Comparison of ENCODE assay signal across 8 cellular contexts in genomic region chr1:202143011-202143767, GRCh38. TPM values are rescaled to one million over a fixed set of nuclear protein-coding genes. Genes with fewer than 3 reads are reported as not detected.
A peak's percentile ranks its signal among the peaks of the same experiment; 100 is the strongest.
DNase-seq lines count a peak whose midpoint lies in the region; ATAC-seq, FAIRE-seq and TF ChIP-seq lines count a peak whose summit lies in the region.

No MANE protein-coding gene starts in this region.

- H4K20me1 ChIP-seq in BLaER1 treated with 17β-estradiol and CSF1 and Interleukin-3, amounts not matched to agents 10 nM and 100 nM: peaks cover 52 to 88% (median 73%) of the 10 kb centered on the region in 11 experiments

- TF ChIP-seq EP300 in Ishikawa (IDR thresholded peaks at IDR 0.05; ENCODE audit: borderline replicate concordance): no peak
- TF ChIP-seq EP300 in sigmoid colon (IDR thresholded peaks at IDR 0.05): no peak

- no peaks in the 10 kb centered on the region for H3K27me3 Mint-ChIP-seq in activated T-helper 2 cell treated with anti-CD3 and anti-CD28 coated beads, Interferon-gamma antibody, Interleukin-2, Interleukin-4, amounts not matched to agents 10 μg/mL and 5 μg/mL and 100 μg/mL, durations not matched to agents 14 hours and 24 hours and 36 hours (ENCODE audit: low read depth)

- no peak for DNase-seq in activated T-helper 2 cell treated with anti-CD3 and anti-CD28 coated beads, Interferon-gamma antibody, Interleukin-2, Interleukin-4, amounts not matched to agents 10 μg/mL and 5 μg/mL and 100 μg/mL, durations not matched to agents 14 hours and 24 hours and 36 hours (ENCODE audit: low spot score)
- no peak for DNase-seq in left ventricle myocardium superior
- peak; percentile 77 for DNase-seq in sigmoid colon
- no peak for DNase-seq in RCC 7860 (ENCODE audit: low spot score)
- DNase-seq in occipital lobe (lab: John Stamatoyannopoulos, UW): no peak

- 15 to 20% methylated on average over 17 of the region's 17 CpGs for WGBS in sigmoid colon, 2 donors

- no peaks in the 10 kb centered on the region for H3K9me3 ChIP-seq in BLaER1 treated with 17β-estradiol and CSF1 and Interleukin-3, amounts not matched to agents 10 nM and 100 nM (replicated peaks in 1 of 11)
- H3K9me3 ChIP-seq in sigmoid colon: no peaks in the 10 kb centered on the region

- no peak for TF ChIP-seq POLR2A in sigmoid colon (IDR thresholded peaks at IDR 0.05)

- H3K27me3 ChIP-seq in BLaER1 treated with 17β-estradiol and CSF1 and Interleukin-3, amounts not matched to agents 10 nM and 100 nM: no peaks in the 10 kb centered on the region
- H3K27me3 ChIP-seq in sigmoid colon: no peaks in the 10 kb centered on the region

- TF ChIP-seq CTCF in sigmoid colon (IDR thresholded peaks at IDR 0.05): no peak

- H3K9me3 Mint-ChIP-seq in activated T-helper 2 cell treated with anti-CD3 and anti-CD28 coated beads, Interferon-gamma antibody, Interleukin-2, Interleukin-4, amounts not matched to agents 10 μg/mL and 5 μg/mL and 100 μg/mL, durations not matched to agents 14 hours and 24 hours and 36 hours: no peaks in the 10 kb centered on the region

- intact Hi-C loops in activated T-helper 2 cell treated with anti-CD3 and anti-CD28 coated beads, Interferon-gamma antibody, Interleukin-2, Interleukin-4, amounts not matched to agents 10 μg/mL and 5 μg/mL and 100 μg/mL, durations not matched to agents 14 hours and 24 hours and 36 hours (cut with micrococcal nuclease): no loop called here
- intact Hi-C loops in left ventricle myocardium superior (cut with micrococcal nuclease): no loop called here
- intact Hi-C loops in sigmoid colon (cut with DNase I): no loop called here

- H3K36me3 Mint-ChIP-seq in activated T-helper 2 cell treated with anti-CD3 and anti-CD28 coated beads, Interferon-gamma antibody, Interleukin-2, Interleukin-4, amounts not matched to agents 10 μg/mL and 5 μg/mL and 100 μg/mL, durations not matched to agents 14 hours and 24 hours and 36 hours (ENCODE audit: low read depth): peaks cover 21% of the 10 kb centered on the region

- H3K4me1 ChIP-seq in BLaER1 treated with 17β-estradiol and CSF1 and Interleukin-3, amounts not matched to agents 10 nM and 100 nM: peaks cover 29 to 75% (median 50%) of the 10 kb centered on the region in 10 experiments
- H3K4me1 ChIP-seq in sigmoid colon: peaks cover 0 to 40% (median 31%) of the 10 kb centered on the region in 4 donors

- peak overlapping the region; percentile 82 to 99 (median 98) for H3K4me3 ChIP-seq in BLaER1 treated with 17β-estradiol and CSF1 and Interleukin-3, amounts not matched to agents 10 nM and 100 nM
- H3K4me3 ChIP-seq in sigmoid colon: peak overlapping the region; percentile 89 to 99 (median 97)

- peak overlapping the region; percentile 91 for H3K4me3 Mint-ChIP-seq in activated T-helper 2 cell treated with anti-CD3 and anti-CD28 coated beads, Interferon-gamma antibody, Interleukin-2, Interleukin-4, amounts not matched to agents 10 μg/mL and 5 μg/mL and 100 μg/mL, durations not matched to agents 14 hours and 24 hours and 36 hours (ENCODE audit: low read depth)

- H3K9ac ChIP-seq in BLaER1 treated with 17β-estradiol and CSF1 and Interleukin-3, amounts not matched to agents 10 nM and 100 nM: peak overlapping the region; percentile 96 to 99 (median 98)

- no peak for FAIRE-seq in RCC 7860 (lab: Jason Lieb, UNC)

- H3K4me2 ChIP-seq in BLaER1 treated with 17β-estradiol and CSF1 and Interleukin-3, amounts not matched to agents 10 nM and 100 nM: peak overlapping the region; percentile 91 to 99 (median 97)

- ATAC-seq in GM21360 (IDR thresholded peaks at IDR 0.05; ENCODE audit: unreplicated experiment) (peak; percentile 14), left ventricle myocardium superior (peak; percentile 46)

- H3K36me3 ChIP-seq in BLaER1 treated with 17β-estradiol and CSF1 and Interleukin-3, amounts not matched to agents 10 nM and 100 nM: peaks cover 43 to 64% (median 55%) of the 10 kb centered on the region in 11 experiments
- H3K36me3 ChIP-seq in sigmoid colon: peaks cover 0 to 2% (median under 1%) of the 10 kb centered on the region in 4 donors

- no peak for TF ChIP-seq RAD21 in Ishikawa (IDR thresholded peaks at IDR 0.05; ENCODE audit: low read depth)

- H3K4me1 Mint-ChIP-seq in activated T-helper 2 cell treated with anti-CD3 and anti-CD28 coated beads, Interferon-gamma antibody, Interleukin-2, Interleukin-4, amounts not matched to agents 10 μg/mL and 5 μg/mL and 100 μg/mL, durations not matched to agents 14 hours and 24 hours and 36 hours (ENCODE audit: low read depth): peaks cover 25% of the 10 kb centered on the region

- H3K27ac ChIP-seq in BLaER1 treated with 17β-estradiol and CSF1 and Interleukin-3, amounts not matched to agents 10 nM and 100 nM: peak overlapping the region; percentile 93 to 99 (median 97)
- peak overlapping the region; percentile 90 to 96 (median 94) for H3K27ac ChIP-seq in sigmoid colon

- peak overlapping the region; percentile 92 for H3K27ac Mint-ChIP-seq in activated T-helper 2 cell treated with anti-CD3 and anti-CD28 coated beads, Interferon-gamma antibody, Interleukin-2, Interleukin-4, amounts not matched to agents 10 μg/mL and 5 μg/mL and 100 μg/mL, durations not matched to agents 14 hours and 24 hours and 36 hours

TF ChIP-seq in Ishikawa, 13 proteins besides CTCF, POLR2A, EP300 and RAD21:
- TF ChIP-seq YY1 (IDR thresholded peaks at IDR 0.05; ENCODE audit: low read depth) (peak; percentile 48; the same call in 1 of the 2 replicates), ZBTB7A (IDR thresholded peaks at IDR 0.05; ENCODE audit: low read depth) (no peak)

RNA-seq across cellular contexts. Expression of gene ARL8A, which starts 1.3 kb away (rescaled TPM):
- total RNA-seq in activated T-helper 2 cell treated with anti-CD3 and anti-CD28 coated beads, Interferon-gamma antibody, Interleukin-2, Interleukin-4, amounts not matched to agents 10 μg/mL and 5 μg/mL and 100 μg/mL, durations not matched to agents 14 hours and 24 hours and 36 hours: 57.9 and 64.7 TPM in 2 replicates
- total RNA-seq in left ventricle myocardium superior (65.1 TPM), sigmoid colon (10 to 100 TPM; 21.6 to 29.0 (median 25.2) TPM), occipital lobe (77.0 TPM)
- 10 to 100 TPM; 13.8 to 22.4 (median 15.7) TPM for polyA plus RNA-seq in sigmoid colon

RNA-seq across cellular contexts. Expression of gene PTPN7, which starts 17.2 kb away (rescaled TPM):
- 388 and 398 TPM in 2 replicates for total RNA-seq in activated T-helper 2 cell treated with anti-CD3 and anti-CD28 coated beads, Interferon-gamma antibody, Interleukin-2, Interleukin-4, amounts not matched to agents 10 μg/mL and 5 μg/mL and 100 μg/mL, durations not matched to agents 14 hours and 24 hours and 36 hours
- total RNA-seq in left ventricle myocardium superior: 0.92 TPM
- 1 to 10 TPM in 2 of 4 donors, under 1 TPM in 1, not detected in 1; 0.71 to 6.2 (median 3.0) TPM for total RNA-seq in sigmoid colon
- 10 to 100 TPM in 1 of 3 donors, 1 to 10 TPM in 2; 2.3 to 18.2 (median 6.0) TPM for polyA plus RNA-seq in sigmoid colon
- total RNA-seq in occipital lobe: 0.16 TPM

RNA-seq across cellular contexts. Expression of gene GPR37L1, which starts 20.5 kb away (rescaled TPM):
- total RNA-seq in activated T-helper 2 cell treated with anti-CD3 and anti-CD28 coated beads, Interferon-gamma antibody, Interleukin-2, Interleukin-4, amounts not matched to agents 10 μg/mL and 5 μg/mL and 100 μg/mL, durations not matched to agents 14 hours and 24 hours and 36 hours: not detected in 2 replicates
- total RNA-seq in left ventricle myocardium superior (0.07 TPM), sigmoid colon (under 1 TPM; under 0.01 to 0.36 (median 0.27) TPM), occipital lobe (1.1 TPM)
- 1 to 10 TPM in 1 of 3 donors, under 1 TPM in 1, not detected in 1; 0.92 to 1.8 TPM for polyA plus RNA-seq in sigmoid colon

RNA-seq across cellular contexts. Expression of gene LGR6, which starts 50.4 kb away (rescaled TPM):
- not detected in 2 replicates for total RNA-seq in activated T-helper 2 cell treated with anti-CD3 and anti-CD28 coated beads, Interferon-gamma antibody, Interleukin-2, Interleukin-4, amounts not matched to agents 10 μg/mL and 5 μg/mL and 100 μg/mL, durations not matched to agents 14 hours and 24 hours and 36 hours
- total RNA-seq in left ventricle myocardium superior (2.9 TPM), sigmoid colon (under 1 TPM in 2 of 4 donors, not detected in 2; 0.14 to 0.28 TPM), occipital lobe (0.62 TPM)
- polyA plus RNA-seq in sigmoid colon: 1 to 10 TPM in 1 of 3 donors, not detected in 2; 1.0 TPM

Comparison
In these comparisons a context has a peak if more than half of its experiments do, and no peak if none do; other contexts are left out.
1. RNA of gene PTPN7, which starts 17.2 kb away (total RNA-seq): 388 to 398 TPM in activated T-helper 2 cell treated with anti-CD3 and anti-CD28 coated beads, Interferon-gamma antibody, Interleukin-2, Interleukin-4, amounts not matched to agents 10 μg/mL and 5 μg/mL and 100 μg/mL, durations not matched to agents 14 hours and 24 hours and 36 hours; 0.71 to 6.2 TPM in sigmoid colon, 0.92 TPM in left ventricle myocardium superior (single experiment) and 0.16 TPM in occipital lobe (single experiment); every median in the first group is over 10 times any median in the second.